In the genomic region with DNA sequence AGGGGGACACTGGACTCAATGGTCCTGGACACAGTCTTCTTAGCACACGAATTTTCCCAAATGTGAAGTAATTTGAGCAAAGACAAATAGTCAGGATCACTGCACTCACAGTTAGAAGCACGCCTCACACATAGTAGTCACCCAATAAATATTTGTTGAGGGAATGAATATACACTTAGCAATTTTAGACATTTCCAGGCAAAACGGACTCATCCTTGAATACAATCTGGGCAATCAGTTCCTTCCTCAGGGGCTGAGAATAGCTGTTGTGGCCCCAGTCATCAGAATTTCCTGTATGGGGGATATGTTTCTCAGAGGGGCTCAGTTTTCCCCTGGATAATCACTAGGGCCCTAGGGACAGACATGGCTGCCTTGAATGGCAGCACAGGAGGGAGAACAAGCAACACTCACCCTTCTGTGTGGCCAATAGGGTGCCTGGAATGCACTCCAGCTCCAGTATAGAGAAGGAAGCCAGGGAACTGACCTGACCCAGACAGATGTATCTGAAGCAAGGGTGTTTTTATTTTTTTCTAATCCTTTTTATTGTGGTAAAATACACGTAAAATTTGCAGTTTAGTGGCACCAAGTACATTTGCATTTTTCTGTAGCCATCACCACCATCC, we compare ENCODE assay signal across 15 cellular contexts.
DNase-seq lines count a peak whose midpoint lies in the region; ATAC-seq and TF ChIP-seq lines count a peak whose summit lies in the region.
"Had no signal": no experiment of that assay in that cellular context is flagged by ENCODE, and none has a peak within 500 bp of the region (broad histone marks: within the 10 kb centered on the region; RNA-seq: fewer than 3 reads in every experiment).

No MANE protein-coding gene starts in this region.

- no peaks in the 10 kb centered on the region for H3K9me3 Mint-ChIP-seq in activated naive CD4-positive, alpha-beta T cell treated with anti-CD3 and anti-CD28 coated beads for 36 hours
- H3K9me3 Mint-ChIP-seq: activated CD8-positive, alpha-beta T cell treated with anti-CD3 and anti-CD28 coated beads for 36 hours; activated T-helper 17 cell treated with anti-CD3 and anti-CD28 coated beads, Interleukin-2, amount 50 U/mL, for 72 hours had no signal

- no peak overlapping the region for H3K27ac Mint-ChIP-seq in activated naive CD4-positive, alpha-beta T cell treated with anti-CD3 and anti-CD28 coated beads for 36 hours
- H3K27ac Mint-ChIP-seq: activated CD8-positive, alpha-beta T cell treated with anti-CD3 and anti-CD28 coated beads for 36 hours; activated T-helper 17 cell treated with anti-CD3 and anti-CD28 coated beads, Interleukin-2, amount 50 U/mL, for 72 hours had no signal

- in situ Hi-C loops in brain microvascular endothelial cell (cut with HindIII; ENCODE audit: low pct_ligation_motif_present, low sequenced_read_pairs), result no loop called here

- H3K36me3 ChIP-seq in brain microvascular endothelial cell (replicated peaks), result no peaks in the 10 kb centered on the region
- H3K36me3 ChIP-seq: BE2C had no signal

- ATAC-seq in left colon (no peak), HG02588 (IDR thresholded peaks at IDR 0.05; ENCODE audit: unreplicated experiment) (no peak)
- ATAC-seq: activated CD8-positive, alpha-beta T cell treated with anti-CD3 and anti-CD28 coated beads for 36 hours; activated T-helper 17 cell treated with anti-CD3 and anti-CD28 coated beads, Interleukin-2, amount 50 U/mL, for 72 hours had no signal

- H3K27me3 ChIP-seq in brain microvascular endothelial cell (replicated peaks), result no peaks in the 10 kb centered on the region
- H3K27me3 ChIP-seq: BE2C had no signal

- DNase-seq in AG09309 (ENCODE audit: low read depth) (peak; percentile 48), HT1080 (ENCODE audit: low read depth) (peak; percentile 40), brain microvascular endothelial cell (peak; percentile 64), islet precursor cell (peak; percentile 18), left colon (no peak), cerebellum (ENCODE audit: low spot score) (no peak)
- DNase-seq in activated naive CD4-positive, alpha-beta T cell treated with anti-CD3 and anti-CD28 coated beads for 36 hours, result no peak
- DNase-seq: activated CD8-positive, alpha-beta T cell treated with anti-CD3 and anti-CD28 coated beads for 36 hours; aorta; BE2C; posterior cingulate gyrus; stimulated activated CD4-positive, alpha-beta T cell treated with anti-CD3 and anti-CD28 coated beads, Interleukin-15, amount 100 ng/mL, for 24 hours; substantia nigra had no signal

- TF ChIP-seq CTCF in AG09309 (IDR thresholded peaks at IDR 0.05; ENCODE audit: control insufficient read depth, insufficient read depth, low read depth, low read length, missing control alignments), result no peak
- TF ChIP-seq CTCF in brain microvascular endothelial cell (IDR thresholded peaks at IDR 0.05; ENCODE audit: low read depth, low read length, missing control alignments), result no peak

- H3K27ac ChIP-seq in brain microvascular endothelial cell, result peak overlapping the region; percentile 64

- no peaks in the 10 kb centered on the region for H3K4me1 Mint-ChIP-seq in activated naive CD4-positive, alpha-beta T cell treated with anti-CD3 and anti-CD28 coated beads for 36 hours (ENCODE audit: low read depth)
- H3K4me1 Mint-ChIP-seq: activated T-helper 17 cell treated with anti-CD3 and anti-CD28 coated beads, Interleukin-2, amount 50 U/mL, for 72 hours had no signal

- H3K4me3 ChIP-seq in AG09309 (ENCODE audit: control insufficient read depth, low read depth, low read length), result no peak overlapping the region
- H3K4me3 ChIP-seq in brain microvascular endothelial cell (ENCODE audit: low read depth, low read length), result no peak overlapping the region

- H3K4me3 Mint-ChIP-seq in activated naive CD4-positive, alpha-beta T cell treated with anti-CD3 and anti-CD28 coated beads for 36 hours, result no peak overlapping the region
- H3K4me3 Mint-ChIP-seq: activated CD8-positive, alpha-beta T cell treated with anti-CD3 and anti-CD28 coated beads for 36 hours; activated T-helper 17 cell treated with anti-CD3 and anti-CD28 coated beads, Interleukin-2, amount 50 U/mL, for 72 hours had no signal

- peaks cover 3% of the 10 kb centered on the region for H3K27me3 Mint-ChIP-seq in activated naive CD4-positive, alpha-beta T cell treated with anti-CD3 and anti-CD28 coated beads for 36 hours (ENCODE audit: low read depth)

- H3K36me3 Mint-ChIP-seq in activated naive CD4-positive, alpha-beta T cell treated with anti-CD3 and anti-CD28 coated beads for 36 hours (ENCODE audit: low read depth), result no peaks in the 10 kb centered on the region

- intact Hi-C loops in activated naive CD4-positive, alpha-beta T cell treated with anti-CD3 and anti-CD28 coated beads for 36 hours (cut with micrococcal nuclease), result no loop called here
- intact Hi-C loops in left colon (cut with DNase I, micrococcal nuclease), result no loop called here

- CTCF ChIA-PET in activated naive CD4-positive, alpha-beta T cell treated with anti-CD3 and anti-CD28 coated beads for 36 hours (lab: Charles Lee), result no interaction called here

Comparison
In these comparisons a context has a peak if more than half of its experiments do, and no peak if none do; other contexts are left out.
1. DNase-seq: peak in AG09309 (single experiment), HT1080 (single experiment), brain microvascular endothelial cell (single experiment) and islet precursor cell (single experiment); none in activated naive CD4-positive, alpha-beta T cell treated with anti-CD3 and anti-CD28 coated beads for 36 hours (single experiment), left colon (0 of 2) and cerebellum (single experiment).